In the genomic region with DNA sequence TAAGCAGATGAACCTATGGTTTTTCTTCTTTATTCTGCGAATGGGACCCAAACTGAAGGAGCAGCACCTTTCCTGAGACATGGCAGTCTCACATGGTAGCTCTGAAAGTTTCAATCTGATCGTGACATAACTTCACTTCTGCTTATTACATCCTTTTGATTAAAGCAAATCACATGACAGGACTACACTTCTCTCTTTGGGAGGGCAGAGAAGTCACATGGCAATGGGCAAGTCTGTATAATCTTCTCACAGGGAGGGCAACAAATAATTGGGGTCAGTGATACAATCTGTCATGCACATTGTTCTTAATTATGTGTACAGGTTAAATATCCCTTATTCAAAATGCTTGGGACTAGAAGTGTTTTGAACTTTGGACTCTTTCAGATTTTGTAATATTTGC, we compare ENCODE assay signal across 1 cellular context.
TF ChIP-seq lines count a peak whose summit lies in the region.

No MANE protein-coding gene starts in this region.

TF ChIP-seq in GM12878, 131 proteins besides CTCF, POLR2A, EP300 and RAD21:
- TF ChIP-seq SPI1 (IDR thresholded peaks at IDR 0.05; ENCODE audit: borderline replicate concordance, insufficient read depth, low read depth, low read length), result peak; percentile 86
- TF ChIP-seq SUPT20H (IDR thresholded peaks at IDR 0.05; ENCODE audit: borderline replicate concordance, control insufficient read depth, low read depth, low read length), result no peak
- peak in 1 of 2 experiments; percentile 46; a peak in 2 of 4 replicates for TF ChIP-seq BHLHE40 (IDR thresholded peaks at IDR 0.05; ENCODE audit: borderline replicate concordance in 1 of 2, low read depth in 2 of 2, low read length in 1 of 2)
- TF ChIP-seq RELA (IDR thresholded peaks at IDR 0.05; ENCODE audit: borderline replicate concordance, partially characterized antibody), result no peak
- peak; percentile 96 for TF ChIP-seq RAD51 (IDR thresholded peaks at IDR 0.05)
- TF ChIP-seq NR2F1 (conservative IDR thresholded peaks at IDR 0.05), result peak; percentile 66
- TF ChIP-seq MEF2B (IDR thresholded peaks at IDR 0.05; ENCODE audit: partially characterized antibody, poor library complexity, severe bottlenecking), result peak; percentile 15
- TF ChIP-seq, protein P1, sequence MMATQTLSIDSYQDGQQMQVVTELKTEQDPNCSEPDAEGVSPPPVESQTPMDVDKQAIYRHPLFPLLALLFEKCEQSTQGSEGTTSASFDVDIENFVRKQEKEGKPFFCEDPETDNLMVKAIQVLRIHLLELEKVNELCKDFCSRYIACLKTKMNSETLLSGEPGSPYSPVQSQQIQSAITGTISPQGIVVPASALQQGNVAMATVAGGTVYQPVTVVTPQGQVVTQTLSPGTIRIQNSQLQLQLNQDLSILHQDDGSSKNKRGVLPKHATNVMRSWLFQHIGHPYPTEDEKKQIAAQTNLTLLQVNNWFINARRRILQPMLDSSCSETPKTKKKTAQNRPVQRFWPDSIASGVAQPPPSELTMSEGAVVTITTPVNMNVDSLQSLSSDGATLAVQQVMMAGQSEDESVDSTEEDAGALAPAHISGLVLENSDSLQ (IDR thresholded peaks at IDR 0.05), result peak; percentile 25; the same call in 1 of the 2 replicates
- TF ChIP-seq ZNF217 (IDR thresholded peaks at IDR 0.05), result no peak
- TF ChIP-seq NBN (IDR thresholded peaks at IDR 0.05), result 0 out of 2 replicates have a peak, but pooled peaks have one; percentile 25
- peak; percentile 79 for TF ChIP-seq MTA2 (IDR thresholded peaks at IDR 0.05; ENCODE audit: low read depth)
- TF ChIP-seq SREBF1 (IDR thresholded peaks at IDR 0.05; ENCODE audit: low read length), result peak; percentile 10; the same call in 1 of the 2 replicates
- TF ChIP-seq, protein P2, sequence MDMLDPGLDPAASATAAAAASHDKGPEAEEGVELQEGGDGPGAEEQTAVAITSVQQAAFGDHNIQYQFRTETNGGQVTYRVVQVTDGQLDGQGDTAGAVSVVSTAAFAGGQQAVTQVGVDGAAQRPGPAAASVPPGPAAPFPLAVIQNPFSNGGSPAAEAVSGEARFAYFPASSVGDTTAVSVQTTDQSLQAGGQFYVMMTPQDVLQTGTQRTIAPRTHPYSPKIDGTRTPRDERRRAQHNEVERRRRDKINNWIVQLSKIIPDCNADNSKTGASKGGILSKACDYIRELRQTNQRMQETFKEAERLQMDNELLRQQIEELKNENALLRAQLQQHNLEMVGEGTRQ (IDR thresholded peaks at IDR 0.05; ENCODE audit: borderline replicate concordance, low read depth, low read length), result peak; percentile 50; the same call in 1 of the 2 replicates
- peak in 1 of 2 experiments; percentile 25; a peak in 1 of 4 replicates for TF ChIP-seq IKZF2 (IDR thresholded peaks at IDR 0.05)
- 0 out of 2 replicates have a peak, but pooled peaks have one; percentile 30 for TF ChIP-seq DPF2 (IDR thresholded peaks at IDR 0.05)
- no peak for TF ChIP-seq MYB (IDR thresholded peaks at IDR 0.05; ENCODE audit: borderline replicate concordance, low read depth, low read length)
